In genomic region chr12:126776047-126776446, GRCh38 we compare ENCODE assay signal across 18 cellular contexts.
DNase-seq lines count a peak whose midpoint lies in the region; ATAC-seq and TF ChIP-seq lines count a peak whose summit lies in the region.
"Had no signal": no experiment of that assay in that cellular context is flagged by ENCODE, and none has a peak within 500 bp of the region (broad histone marks: within the 10 kb centered on the region; RNA-seq: fewer than 3 reads in every experiment).

No MANE protein-coding gene starts in this region.

- no peaks in the 10 kb centered on the region for H3K27me3 ChIP-seq in GM23338 (ENCODE audit: insufficient read depth)
- H3K27me3 ChIP-seq: BE2C; BLaER1 treated with 17β-estradiol and CSF1 and Interleukin-3, amounts not matched to agents 10 nM and 100 nM had no signal

- H3K4me2 ChIP-seq in GM23338: no peak overlapping the region
- H3K4me2 ChIP-seq: BLaER1 treated with 17β-estradiol and CSF1 and Interleukin-3, amounts not matched to agents 10 nM and 100 nM had no signal

- DNase-seq in NCI-H1105 treated with DMSO at 0.1 percent for 48 hours (lab: John Stamatoyannopoulos, UW) (peak; percentile 50), NCI-H1105 (lab: John Stamatoyannopoulos, UW) (no peak), Ammon's horn (ENCODE audit: low spot score) (peak; percentile 11), SK-N-DZ (ENCODE audit: low spot score) (peak; percentile 82), GM23338 (ENCODE audit: low spot score) (no peak)
- DNase-seq in T-helper 2 cell treated with Interferon-gamma antibody and Interleukin-4, amounts not matched to agents 5 μg/mL and 100 μg/mL, for 36 hours (ENCODE audit: low spot score): no peak
- DNase-seq: BE2C; Caco-2; CD4-positive, alpha-beta memory T cell; DMS153; DND-41; GM23248; H9 had no signal

- no peaks in the 10 kb centered on the region for H3F3A ChIP-seq in GM23338 (replicated peaks; ENCODE audit: low read depth)

- H4K20me1 ChIP-seq in GM23338 (replicated peaks; ENCODE audit: insufficient read depth): no peaks in the 10 kb centered on the region
- H4K20me1 ChIP-seq: BLaER1 treated with 17β-estradiol and CSF1 and Interleukin-3, amounts not matched to agents 10 nM and 100 nM had no signal

- no peak overlapping the region for H3K27ac ChIP-seq in GM23338 (ENCODE audit: low read depth)
- H3K27ac ChIP-seq: 22Rv1; BLaER1 treated with 17β-estradiol and CSF1 and Interleukin-3, amounts not matched to agents 10 nM and 100 nM; GM23248 had no signal

- peaks cover 19% of the 10 kb centered on the region for H3K4me1 Mint-ChIP-seq in stimulated activated memory B cell treated with anti-CD40 and anti-IgM and Interleukin-4, amounts not matched to agents 10 μg/mL and 1 μg/mL and 100 μg/mL, for 72 hours
- peaks cover 6% of the 10 kb centered on the region for H3K4me1 Mint-ChIP-seq in T-helper 2 cell treated with Interferon-gamma antibody and Interleukin-4, amounts not matched to agents 5 μg/mL and 100 μg/mL, for 36 hours (ENCODE audit: low read depth)
- H3K4me1 Mint-ChIP-seq in GM23338: no peaks in the 10 kb centered on the region
- H3K4me1 Mint-ChIP-seq: CD14-positive monocyte, H9 had no signal

- H2AFZ ChIP-seq in GM23338: no peak overlapping the region
- H2AFZ ChIP-seq: GM23248 had no signal

- no peaks in the 10 kb centered on the region for H3K27me3 Mint-ChIP-seq in stimulated activated memory B cell treated with anti-CD40 and anti-IgM and Interleukin-4, amounts not matched to agents 10 μg/mL and 1 μg/mL and 100 μg/mL, for 72 hours
- H3K27me3 Mint-ChIP-seq in T-helper 2 cell treated with Interferon-gamma antibody and Interleukin-4, amounts not matched to agents 5 μg/mL and 100 μg/mL, for 36 hours (ENCODE audit: low read depth): no peaks in the 10 kb centered on the region
- H3K27me3 Mint-ChIP-seq in GM23338 (ENCODE audit: insufficient read depth, low read depth, poor library complexity): peaks cover 5% of the 10 kb centered on the region
- H3K27me3 Mint-ChIP-seq: CD4-positive, alpha-beta memory T cell had no signal

- no peaks in the 10 kb centered on the region for H3K9me2 ChIP-seq in GM23338 (ENCODE audit: insufficient read depth)

- no peaks in the 10 kb centered on the region for H3K79me2 ChIP-seq in GM23338 (replicated peaks; ENCODE audit: insufficient read depth)

- 0 out of 2 replicates have a peak, but pooled peaks cover 3% of the 10 kb centered on the region for H3K36me3 ChIP-seq in GM23338 (ENCODE audit: insufficient read depth)
- H3K36me3 ChIP-seq: BE2C; BLaER1 treated with 17β-estradiol and CSF1 and Interleukin-3, amounts not matched to agents 10 nM and 100 nM had no signal

- H3K9me3 Mint-ChIP-seq in stimulated activated memory B cell treated with anti-CD40 and anti-IgM and Interleukin-4, amounts not matched to agents 10 μg/mL and 1 μg/mL and 100 μg/mL, for 72 hours: peaks cover 8% of the 10 kb centered on the region
- H3K9me3 Mint-ChIP-seq in T-helper 2 cell treated with Interferon-gamma antibody and Interleukin-4, amounts not matched to agents 5 μg/mL and 100 μg/mL, for 36 hours: peaks cover 21% of the 10 kb centered on the region
- H3K9me3 Mint-ChIP-seq in GM23338: peaks cover 95% of the 10 kb centered on the region

- no peak for ATAC-seq in stimulated activated memory B cell treated with anti-CD40 and anti-IgM and Interleukin-4, amounts not matched to agents 10 μg/mL and 1 μg/mL and 100 μg/mL, for 72 hours
- no peak for ATAC-seq in GM23338
- ATAC-seq: HCT116 had no signal

- peak overlapping the region; percentile 67 for H3K27ac Mint-ChIP-seq in stimulated activated memory B cell treated with anti-CD40 and anti-IgM and Interleukin-4, amounts not matched to agents 10 μg/mL and 1 μg/mL and 100 μg/mL, for 72 hours
- H3K27ac Mint-ChIP-seq in T-helper 2 cell treated with Interferon-gamma antibody and Interleukin-4, amounts not matched to agents 5 μg/mL and 100 μg/mL, for 36 hours: no peak overlapping the region
- no peak overlapping the region for H3K27ac Mint-ChIP-seq in GM23338
- H3K27ac Mint-ChIP-seq: CD14-positive monocyte; CD4-positive, alpha-beta memory T cell; H9 had no signal

- H3K4me1 ChIP-seq in GM23338 (ENCODE audit: insufficient read depth): no peaks in the 10 kb centered on the region
- H3K4me1 ChIP-seq: BE2C, Caco-2 had no signal

- H3K4me3 Mint-ChIP-seq in stimulated activated memory B cell treated with anti-CD40 and anti-IgM and Interleukin-4, amounts not matched to agents 10 μg/mL and 1 μg/mL and 100 μg/mL, for 72 hours: no peak overlapping the region
- no peak overlapping the region for H3K4me3 Mint-ChIP-seq in T-helper 2 cell treated with Interferon-gamma antibody and Interleukin-4, amounts not matched to agents 5 μg/mL and 100 μg/mL, for 36 hours
- H3K4me3 Mint-ChIP-seq in GM23338: no peak overlapping the region
- H3K4me3 Mint-ChIP-seq: CD14-positive monocyte; CD4-positive, alpha-beta memory T cell; H9 had no signal

- H3K4me3 ChIP-seq in GM23338: no peak overlapping the region
- H3K4me3 ChIP-seq: BLaER1 treated with 17β-estradiol and CSF1 and Interleukin-3, amounts not matched to agents 10 nM and 100 nM; GM23248 had no signal

- no peaks in the 10 kb centered on the region for H3K36me3 Mint-ChIP-seq in stimulated activated memory B cell treated with anti-CD40 and anti-IgM and Interleukin-4, amounts not matched to agents 10 μg/mL and 1 μg/mL and 100 μg/mL, for 72 hours
- peaks cover 11% of the 10 kb centered on the region for H3K36me3 Mint-ChIP-seq in T-helper 2 cell treated with Interferon-gamma antibody and Interleukin-4, amounts not matched to agents 5 μg/mL and 100 μg/mL, for 36 hours (ENCODE audit: low read depth)
- peaks cover 44% of the 10 kb centered on the region for H3K36me3 Mint-ChIP-seq in GM23338 (ENCODE audit: low read depth)
- H3K36me3 Mint-ChIP-seq: CD14-positive monocyte had no signal

- TF ChIP-seq CTCF in GM23338 (conservative IDR thresholded peaks at IDR 0.05; ENCODE audit: low read depth in 2 of 2): no peak

TF ChIP-seq in GM23338, 12 proteins besides CTCF, POLR2A, EP300 and RAD21:
- no peak for TF ChIP-seq ETS1 (IDR thresholded peaks at IDR 0.05)
- TF ChIP-seq ZNF331 (CRISPR knock-in tag; IDR thresholded peaks at IDR 0.05; ENCODE audit: low read depth): no peak
- no peak for TF ChIP-seq REST (IDR thresholded peaks at IDR 0.05; ENCODE audit: unreplicated experiment)
- TF ChIP-seq ZNF114 (CRISPR knock-in tag; IDR thresholded peaks at IDR 0.05): no peak
- no peak for TF ChIP-seq STAT1 (IDR thresholded peaks at IDR 0.05; ENCODE audit: unreplicated experiment)

Comparison
In these comparisons a context has a peak if more than half of its experiments do, and no peak if none do; other contexts are left out.
1. DNase-seq: peak in NCI-H1105 treated with DMSO at 0.1 percent for 48 hours (single experiment), Ammon's horn (single experiment) and SK-N-DZ (single experiment); none in NCI-H1105 (single experiment), T-helper 2 cell treated with Interferon-gamma antibody and Interleukin-4, amounts not matched to agents 5 μg/mL and 100 μg/mL, for 36 hours (single experiment) and GM23338 (single experiment).